ENCODE assay signal across 9 cellular contexts in genomic region chr7:44015090-44015489, GRCh38. TPM values are rescaled to one million over a fixed set of nuclear protein-coding genes. Genes with fewer than 3 reads are reported as not detected.
"Had no signal": no experiment of that assay in that cellular context is flagged by ENCODE, and none has a peak within 500 bp of the region (broad histone marks: within the 10 kb centered on the region; RNA-seq: fewer than 3 reads in every experiment).

No MANE protein-coding gene starts in this region.

RNA-seq across cellular contexts. Expression of gene SPDYE1, which starts 17.4 kb away (rescaled TPM):
- total RNA-seq: LHCN-M2, MCF 10A, NCI-H460, OCI-LY7, PC-9, Right ventricle myocardium inferior, RPMI7951, SJCRH30, SK-MEL-5 had no signal

RNA-seq across cellular contexts. Expression of gene PGAM2, which starts 50.3 kb away (rescaled TPM):
- total RNA-seq: LHCN-M2, MCF 10A, NCI-H460, SJCRH30, SK-MEL-5 had no signal
